ENCODE assay signal across 8 cellular contexts in the genomic region with DNA sequence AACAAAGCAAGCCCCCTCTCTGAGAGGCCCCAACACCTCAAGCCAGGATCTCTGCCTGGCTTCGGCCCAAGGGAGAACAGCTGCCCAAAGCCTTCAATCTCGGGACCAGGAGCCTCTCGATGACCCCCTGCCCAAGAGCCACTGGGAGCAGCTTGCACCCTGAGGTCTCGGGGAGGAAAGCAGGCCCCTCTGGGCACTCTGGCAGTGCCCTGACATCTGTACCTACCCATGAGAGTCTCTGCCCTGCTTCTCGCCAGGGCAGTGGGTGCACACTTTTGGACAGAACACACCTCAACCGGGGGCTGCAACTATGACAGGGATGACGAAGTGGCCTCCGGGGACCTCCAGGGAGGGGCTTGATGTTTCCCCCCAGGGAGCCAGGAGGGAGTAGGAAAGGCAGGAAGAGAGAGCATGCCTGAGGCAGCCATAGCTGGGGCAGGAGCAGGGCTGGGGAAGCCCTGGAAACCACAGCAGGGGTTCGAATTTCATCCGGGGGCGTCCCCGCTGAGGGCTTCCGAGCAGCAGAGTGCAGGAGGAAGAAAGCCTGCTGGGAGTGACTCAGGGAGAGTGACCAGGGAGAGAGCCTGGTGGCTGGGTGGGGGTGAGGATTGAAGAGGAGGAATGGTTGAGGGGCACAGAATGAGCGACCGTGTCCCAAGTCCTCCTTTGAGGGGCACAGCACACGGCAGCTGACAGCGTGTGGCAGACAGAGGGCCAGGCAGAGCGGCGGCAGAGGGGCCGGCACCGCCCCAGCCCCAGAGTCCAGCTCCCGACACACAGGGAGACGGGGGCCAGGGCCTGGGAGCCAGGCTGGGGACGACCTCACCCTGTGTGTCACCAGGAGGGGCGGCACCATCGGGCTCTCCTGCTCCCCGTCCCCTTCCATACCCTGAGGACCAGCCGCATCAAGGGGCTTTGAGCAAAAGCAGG. TPM values are rescaled to one million over a fixed set of nuclear protein-coding genes. Genes with fewer than 3 reads are reported as not detected.
DNase-seq lines count a peak whose midpoint lies in the region; ATAC-seq and TF ChIP-seq lines count a peak whose summit lies in the region.

No MANE protein-coding gene starts in this region.

- no peak for ATAC-seq in memory B cell (ENCODE audit: low read depth)
- no peak for ATAC-seq in GM21786 (IDR thresholded peaks at IDR 0.05; ENCODE audit: unreplicated experiment)
- no peak for ATAC-seq in GM19395 (IDR thresholded peaks at IDR 0.05; ENCODE audit: unreplicated experiment)

- H3K27ac Mint-ChIP-seq in memory B cell = peak overlapping the region; percentile 25

- peaks cover 0 to 20% of the 10 kb centered on the region in 2 donors for H3K4me1 ChIP-seq in uterus

- H3K4me3 ChIP-seq in cardiac fibroblast (replicated peaks in 1 of 2; ENCODE audit: low read depth in 2 of 2, low read length in 2 of 2) = peak overlapping the region; percentile 75 to 76
- H3K4me3 ChIP-seq in uterus = peak overlapping the region; percentile 46 to 72

- H3K27ac ChIP-seq in uterus = no peak overlapping the region

- no peaks in the 10 kb centered on the region for H3K9me3 ChIP-seq in uterus

- peak; percentile 74 for DNase-seq in DMS53 (lab: John Stamatoyannopoulos, UW)
- DNase-seq in DMS53 treated with DMSO at 0.1 percent for 48 hours (lab: John Stamatoyannopoulos, UW; ENCODE audit: unreplicated experiment) = no peak
- peak; percentile 13 for DNase-seq in NCI-H69 (lab: John Stamatoyannopoulos, UW)
- peak; percentile 71 to 75 for DNase-seq in cardiac fibroblast (ENCODE audit: low read depth in 2 of 2)
- peak in 1 of 2 donors; percentile 15 for DNase-seq in memory B cell (ENCODE audit: low spot score in 2 of 2)
- peak; percentile 11 to 12 for DNase-seq in uterus

- H3K9me3 Mint-ChIP-seq in memory B cell = no peaks in the 10 kb centered on the region

- H3K27me3 Mint-ChIP-seq in memory B cell = no peaks in the 10 kb centered on the region

- H3K4me3 Mint-ChIP-seq in memory B cell = peak overlapping the region; percentile 93

- H3K27me3 ChIP-seq in uterus = no peaks in the 10 kb centered on the region

- TF ChIP-seq CTCF in cardiac fibroblast (IDR thresholded peaks at IDR 0.05; ENCODE audit: low read depth, low read length) (no peak), uterus (IDR thresholded peaks at IDR 0.05) (no peak)

- peaks cover 32% of the 10 kb centered on the region for H3K4me1 Mint-ChIP-seq in memory B cell

- H3K36me3 Mint-ChIP-seq in memory B cell = peaks cover 9% of the 10 kb centered on the region

- no peak for TF ChIP-seq POLR2A in uterus (IDR thresholded peaks at IDR 0.05)

- intact Hi-C loops in uterus (cut with DNase I; ENCODE audit: low total_unique reads) = no loop called here

- H3K36me3 ChIP-seq in uterus = no peaks in the 10 kb centered on the region

RNA-seq across cellular contexts. Expression of a gene that starts 1.8 kb away (rescaled TPM):
- total RNA-seq in uterus = 10 to 100 TPM; 21.5 to 51.0 (median 40.0) TPM
